In genomic region chr17:42548070-42548837, GRCh38 we compare ENCODE assay signal across 8 cellular contexts. TPM values are rescaled to one million over a fixed set of nuclear protein-coding genes. Genes with fewer than 3 reads are reported as not detected.
DNase-seq lines count a peak whose midpoint lies in the region; ATAC-seq, FAIRE-seq and TF ChIP-seq lines count a peak whose summit lies in the region.

No MANE protein-coding gene starts in this region.

- TF ChIP-seq CTCF in bronchial epithelial cell (IDR thresholded peaks at IDR 0.05; ENCODE audit: insufficient read depth, low read length, severe bottlenecking): peak; percentile 84

- H3K27me3 ChIP-seq in bronchial epithelial cell (ENCODE audit: control insufficient read depth, insufficient read depth, low read length): no peaks in the 10 kb centered on the region

- H3K36me3 ChIP-seq in bronchial epithelial cell (ENCODE audit: control insufficient read depth, insufficient read depth, low read length): peaks cover 6% of the 10 kb centered on the region

- peak overlapping the region; percentile 46 for H3K4me3 ChIP-seq in bronchial epithelial cell (ENCODE audit: low read depth, low read length)

- DNase-seq in HTR-8/SVneo (ENCODE audit: insufficient read length, low spot score): peak; percentile 54
- DNase-seq in T-helper 9 cell: peak; percentile 70
- peak; percentile 72 for DNase-seq in bronchial epithelial cell (ENCODE audit: low read depth)
- peak; percentile 33 to 49 for DNase-seq in lung microvascular endothelial cell (ENCODE audit: low read depth in 2 of 2)
- peak; percentile 63 for DNase-seq in stimulated activated CD8-positive, alpha-beta memory T cell treated with anti-CD3 and anti-CD28 coated beads, Interleukin-7, amount 100 ng/mL, for 24 hours (ENCODE audit: low read depth)
- no peak for DNase-seq in NOMO-1 treated with dmso at 0.1 percent for 144 hours (lab: John Stamatoyannopoulos, UW; ENCODE audit: unreplicated experiment)

- FAIRE-seq in HTR-8/SVneo (lab: Jason Lieb, UNC): peak; percentile 83
- FAIRE-seq in bronchial epithelial cell (lab: Jason Lieb, UNC): no peak

- peak; percentile 73 for ATAC-seq in GM18498 (IDR thresholded peaks at IDR 0.05; ENCODE audit: unreplicated experiment)
- no peak for ATAC-seq in GM21717 (IDR thresholded peaks at IDR 0.05; ENCODE audit: unreplicated experiment)

RNA-seq across cellular contexts. Expression of gene HSD17B1, which starts 4.5 kb away (rescaled TPM):
- total RNA-seq in bronchial epithelial cell (7.4 and 22.8 TPM in 2 replicates), lung microvascular endothelial cell (0.44 and 1.8 TPM in 2 replicates)

RNA-seq across cellular contexts. Expression of gene NAGLU, which starts 12.2 kb away (rescaled TPM):
- total RNA-seq in bronchial epithelial cell (8.4 and 14.2 TPM in 2 replicates), lung microvascular endothelial cell (20.7 and 36.3 TPM in 2 replicates)

RNA-seq across cellular contexts. Expression of gene COASY, which starts 13.7 kb away (rescaled TPM):
- total RNA-seq in bronchial epithelial cell (9.0 and 18.4 TPM in 2 replicates), lung microvascular endothelial cell (7.6 and 10.3 TPM in 2 replicates)

RNA-seq across cellular contexts. Expression of gene MLX, which starts 18.6 kb away (rescaled TPM):
- total RNA-seq in bronchial epithelial cell: 28.3 and 33.2 TPM in 2 replicates
- 22.9 and 35.9 TPM in 2 replicates for total RNA-seq in lung microvascular endothelial cell

RNA-seq across cellular contexts. Expression of gene PSMC3IP, which starts 29.3 kb away (rescaled TPM):
- 1.3 and 2.0 TPM in 2 replicates for total RNA-seq in bronchial epithelial cell
- total RNA-seq in lung microvascular endothelial cell: 1.4 and 1.7 TPM in 2 replicates
